In genomic region chr4:39354178-39354503, GRCh38 we compare ENCODE assay signal across 8 cellular contexts. TPM values are rescaled to one million over a fixed set of nuclear protein-coding genes. Genes with fewer than 3 reads are reported as not detected.
DNase-seq lines count a peak whose midpoint lies in the region; ATAC-seq, FAIRE-seq and TF ChIP-seq lines count a peak whose summit lies in the region.

No MANE protein-coding gene starts in this region.

- H3K27me3 ChIP-seq in GM12878 (replicated peaks in 1 of 2; ENCODE audit: control insufficient read depth in 2 of 2, insufficient read depth in 2 of 2, low read length in 1 of 2) (no peaks in the 10 kb centered on the region), right lobe of liver (no peaks in the 10 kb centered on the region), tibial nerve (no peaks in the 10 kb centered on the region)

- BruUV-seq in GM12878 (replicated peaks; lab: Mats Ljungman, UMichigan), result no TSS peak

- TF ChIP-seq CTCF in GM12878 (IDR thresholded peaks at IDR 0.05 in 2 of 3, conservative IDR thresholded peaks at IDR 0.05 in 1 of 3; ENCODE audit: control insufficient read depth in 2 of 3, extremely low read depth in 1 of 3, insufficient read depth in 1 of 3, low read depth in 3 of 3, low read length in 3 of 3), result no peak
- TF ChIP-seq CTCF in right lobe of liver (IDR thresholded peaks at IDR 0.05), result no peak
- TF ChIP-seq CTCF in tibial nerve (IDR thresholded peaks at IDR 0.05), result no peak

- H4K20me1 ChIP-seq in GM12878 (ENCODE audit: control insufficient read depth, insufficient read depth), result no peaks in the 10 kb centered on the region

- no peak for DNase-seq in activated CD8-positive, alpha-beta memory T cell treated with anti-CD3 and anti-CD28 coated beads, Interleukin-2, amount 10 ng/mL, durations not matched to agents 7 days and 5 days
- no peak for DNase-seq in activated CD8-positive, alpha-beta memory T cell treated with anti-CD3 and anti-CD28 coated beads, Interleukin-2, amount 50 U/mL, for 4 hours
- DNase-seq in GM12878 (ENCODE audit: low read depth, low spot score) (no peak), right lobe of liver (no peak), tibial nerve (ENCODE audit: low spot score in 2 of 2) (no peak), amygdala (lab: John Stamatoyannopoulos, UW) (no peak), DMS153 treated with DMSO at 0.1 percent for 48 hours (lab: John Stamatoyannopoulos, UW; ENCODE audit: unreplicated experiment) (no peak)

- 0% methylated on average over 1 of the region's 1 CpG for WGBS in GM12878 (ENCODE audit: insufficient coverage, insufficient replicate concordance, low lambda C conversion rate, missing lambda C conversion rate)
- 4% methylated on average over 1 of the region's 1 CpG for WGBS in right lobe of liver (ENCODE audit: insufficient coverage, low coverage, low lambda C conversion rate, missing lambda C conversion rate)
- WGBS in tibial nerve, 2 donors, result 5 to 9% methylated on average over 1 of the region's 1 CpG

- peak overlapping the region; percentile 70 for H3K27ac ChIP-seq in GM12878 (ENCODE audit: control insufficient read depth, insufficient read depth)
- peak overlapping the region; percentile 80 to 92 (median 91) for H3K27ac ChIP-seq in right lobe of liver
- peak overlapping the region in 3 of 4 donors; percentile 68 to 87 (median 83) for H3K27ac ChIP-seq in tibial nerve

- ATAC-seq in activated CD8-positive, alpha-beta memory T cell treated with anti-CD3 and anti-CD28 coated beads, Interleukin-2, amount 10 ng/mL, durations not matched to agents 7 days and 5 days, result no peak
- ATAC-seq in GM12878 (no peak; the same call in 2 of the 3 replicates), right lobe of liver (peak; percentile 58 to 84 (median 75)), GM18511 (IDR thresholded peaks at IDR 0.05; ENCODE audit: unreplicated experiment) (no peak)

- peak overlapping the region; percentile 70 for H3K4me2 ChIP-seq in GM12878 (ENCODE audit: control insufficient read depth, insufficient read depth)

- CTCF ChIA-PET in activated CD8-positive, alpha-beta memory T cell treated with anti-CD3 and anti-CD28 coated beads, Interleukin-2, amount 10 ng/mL, durations not matched to agents 7 days and 5 days (lab: Charles Lee), result interaction anchor here (3.1 kb wide), 1 partner anchor 11 kb away, joined by 17 read pairs; the partner anchor contains the start of gene RFC1
- CTCF ChIA-PET in GM12878 (lab: Yijun Ruan, JAX), result interaction anchor here (1.0 to 1.2 kb wide), 3 partner anchors 11 to 594 kb away, joined by 3 to 8 read pairs (median 5); partner anchors contain the start of gene RFC1

- peaks cover 40% of the 10 kb centered on the region for H3K36me3 Mint-ChIP-seq in activated CD8-positive, alpha-beta memory T cell treated with anti-CD3 and anti-CD28 coated beads, Interleukin-2, amount 10 ng/mL, durations not matched to agents 7 days and 5 days

- RAD21 ChIA-PET in GM12878 (lab: Charles Lee; ENCODE audit: unreplicated experiment), result interaction anchor here (0.5 to 2.1 kb wide), 5 partner anchors 8 to 34 kb away, joined by 4 to 18 read pairs (median 5); partner anchors contain the start of gene RFC1

- no peak overlapping the region for H2AFZ ChIP-seq in GM12878 (ENCODE audit: control insufficient read depth, low read depth, low read length)

- no peaks in the 10 kb centered on the region for H3K27me3 Mint-ChIP-seq in activated CD8-positive, alpha-beta memory T cell treated with anti-CD3 and anti-CD28 coated beads, Interleukin-2, amount 10 ng/mL, durations not matched to agents 7 days and 5 days

- H3K36me3 ChIP-seq in GM12878 (ENCODE audit: control insufficient read depth in 2 of 2, insufficient read depth in 2 of 2, low read length in 1 of 2), result peaks cover 3 to 4% of the 10 kb centered on the region in 2 experiments; a peak in 2 of 4 replicates
- H3K36me3 ChIP-seq in right lobe of liver, result peaks cover 0 to 7% (median 0%) of the 10 kb centered on the region in 4 donors
- peaks cover 0 to 22% (median 0%) of the 10 kb centered on the region in 3 donors for H3K36me3 ChIP-seq in tibial nerve

- TF ChIP-seq EP300 in GM12878 (IDR thresholded peaks at IDR 0.05; ENCODE audit: borderline replicate concordance in 1 of 2, control insufficient read depth in 1 of 2, low read depth in 2 of 2, low read length in 2 of 2) (no peak), tibial nerve (IDR thresholded peaks at IDR 0.05) (no peak)

- H3K4me1 ChIP-seq in GM12878 (ENCODE audit: control insufficient read depth, insufficient read depth, low read length) (peaks cover 46% of the 10 kb centered on the region), right lobe of liver (peaks cover 0 to 38% (median 4%) of the 10 kb centered on the region in 4 donors), tibial nerve (peaks cover 0 to 38% (median 16%) of the 10 kb centered on the region in 4 donors)

- in situ Hi-C loops in GM12878 (cut with MboI), result loop anchor here (25.0 kb wide), 1 partner anchor 1833 kb away; no protein-coding TSS in a partner anchor

- peak overlapping the region; percentile 83 for H3K4me3 Mint-ChIP-seq in activated CD8-positive, alpha-beta memory T cell treated with anti-CD3 and anti-CD28 coated beads, Interleukin-2, amount 10 ng/mL, durations not matched to agents 7 days and 5 days

- peaks cover 4% of the 10 kb centered on the region for H3K9me3 Mint-ChIP-seq in activated CD8-positive, alpha-beta memory T cell treated with anti-CD3 and anti-CD28 coated beads, Interleukin-2, amount 10 ng/mL, durations not matched to agents 7 days and 5 days (ENCODE audit: low read depth)

- peaks cover 47% of the 10 kb centered on the region for H3K79me2 ChIP-seq in GM12878 (ENCODE audit: control insufficient read depth, insufficient read depth, low read length)

- peak overlapping the region; percentile 100 for H3K27ac Mint-ChIP-seq in activated CD8-positive, alpha-beta memory T cell treated with anti-CD3 and anti-CD28 coated beads, Interleukin-2, amount 10 ng/mL, durations not matched to agents 7 days and 5 days

- H3K9ac ChIP-seq in GM12878 (ENCODE audit: control insufficient read depth, insufficient read depth, low read length), result no peak overlapping the region; the same call in 1 of the 2 replicates

- SMC1A ChIA-PET in GM12878 (lab: Charles Lee; ENCODE audit: uncharacterized antibody, unreplicated experiment), result interaction anchor here (0.7 to 7.9 kb wide), 8 partner anchors 11 to 536 kb away, joined by 3 to 51 read pairs (median 4); partner anchors contain the start of genes RFC1 and WDR19

- H3K9me3 ChIP-seq in GM12878 (replicated peaks; ENCODE audit: control insufficient read depth, insufficient read depth, low read length), result no peaks in the 10 kb centered on the region; the same call in 1 of the 3 replicates
- H3K9me3 ChIP-seq in right lobe of liver, result no peaks in the 10 kb centered on the region
- peaks cover 0 to 12% (median 0%) of the 10 kb centered on the region in 4 donors for H3K9me3 ChIP-seq in tibial nerve

- peak overlapping the region; percentile 48; the same call in 1 of the 2 replicates for H3K4me3 ChIP-seq in GM12878
- H3K4me3 ChIP-seq in right lobe of liver, result peak overlapping the region in 2 of 3 donors; percentile 32 to 45
- peak overlapping the region in 3 of 4 donors; percentile 16 to 46 (median 32) for H3K4me3 ChIP-seq in tibial nerve

- intact Hi-C loops in GM12878 (cut with micrococcal nuclease; ENCODE audit: unreplicated experiment), result loop anchor here (5.0 to 10.0 kb wide), 3 partner anchors 93 to 309 kb away; partner anchors contain the start of gene SMIM14
- intact Hi-C loops in right lobe of liver (cut with DNase I), result no loop called here

- TF ChIP-seq RAD21 in GM12878 (IDR thresholded peaks at IDR 0.05; ENCODE audit: insufficient read depth, low read depth, low read length), result no peak

- POLR2A ChIA-PET in GM12878 (lab: Charles Lee), result interaction anchor here (4.6 kb wide), 1 partner anchor 11 kb away, joined by 27 read pairs; the partner anchor contains the start of gene RFC1

- H3K4me1 Mint-ChIP-seq in activated CD8-positive, alpha-beta memory T cell treated with anti-CD3 and anti-CD28 coated beads, Interleukin-2, amount 10 ng/mL, durations not matched to agents 7 days and 5 days, result peaks cover 64% of the 10 kb centered on the region

- no peak for FAIRE-seq in GM12878 (lab: Jason Lieb, UNC)

- TF ChIP-seq POLR2A in GM12878 (IDR thresholded peaks at IDR 0.05; ENCODE audit: low read depth, low read length) (no peak), right lobe of liver (IDR thresholded peaks at IDR 0.05) (no peak), tibial nerve (IDR thresholded peaks at IDR 0.05) (no peak)

RNA-seq across cellular contexts. Expression of gene RFC1, which starts 12.0 kb away (rescaled TPM):
- 10 to 100 TPM; 72.1 to 94.7 TPM for total RNA-seq in activated CD8-positive, alpha-beta memory T cell treated with anti-CD3 and anti-CD28 coated beads, Interleukin-2, amount 10 ng/mL, durations not matched to agents 7 days and 5 days
- total RNA-seq in GM12878 (2013; cell fraction: nucleolus; rRNA removed), result 82.4 and 87.6 TPM in 2 replicates
- total RNA-seq in GM12878 (2014; rRNA removed) (44.0 and 44.2 TPM in 2 replicates), GM12878 (2014; rRNA removed; fragmentation: Illumina TruSeq; extraction: Trizol) (66.9 and 68.1 TPM in 2 replicates), GM12878 (2021) (40.5 and 41.1 TPM in 2 replicates), right lobe of liver (10 to 100 TPM; 17.5 to 29.7 (median 24.6) TPM), tibial nerve (10 to 100 TPM; 23.3 to 85.9 (median 38.5) TPM)
- polyA plus RNA-seq in GM12878 (2011; ENCODE audit: low read depth), result 21.1 TPM
- polyA plus RNA-seq in GM12878 (2011; rRNA removed) (26.8 and 32.5 TPM in 2 replicates), GM12878 (2014; fragmentation: Illumina TruSeq; extraction: Trizol) (67.8 and 78.8 TPM in 2 replicates), GM12878 (2014; fragmentation: Nextera tagmentation; extraction: Ambion mirVana) (10 to 100 TPM; 24.1 to 30.0 TPM), GM12878 (2014; rRNA removed) (17.6 and 22.5 TPM in 2 replicates), GM12878 (2016; fragmentation: Nextera tagmentation; extraction: Ambion mirVana) (10 to 100 TPM; 39.5 to 41.2 TPM)
- 21.5 and 22.4 TPM in 2 replicates for polyA plus RNA-seq in GM12878 (2011; cell fraction: cytosol; rRNA removed)
- polyA plus RNA-seq in GM12878 (2011; cell fraction: nucleus; rRNA removed), result 44.8 and 46.7 TPM in 2 replicates
- polyA plus RNA-seq in GM12878 (2012), result 27.0 and 39.7 TPM in 2 replicates
- 51.4 and 70.7 TPM in 2 replicates for polyA minus RNA-seq in GM12878 (2011; rRNA and poly(A)+ RNA removed)
- polyA minus RNA-seq in GM12878 (2011; cell fraction: cytosol; rRNA and poly(A)+ RNA removed), result 31.9 and 47.0 TPM in 2 replicates
- 23.0 and 29.6 TPM in 2 replicates for polyA minus RNA-seq in GM12878 (2011; cell fraction: nucleus; rRNA and poly(A)+ RNA removed)

RNA-seq across cellular contexts. Expression of gene KLB, which starts 52.6 kb away (rescaled TPM):
- total RNA-seq in activated CD8-positive, alpha-beta memory T cell treated with anti-CD3 and anti-CD28 coated beads, Interleukin-2, amount 10 ng/mL, durations not matched to agents 7 days and 5 days, result not detected
- total RNA-seq in GM12878 (2013; cell fraction: nucleolus; rRNA removed), result not detected in 2 replicates
- under 0.01 and 0.05 TPM in 2 replicates for total RNA-seq in GM12878 (2014; rRNA removed)
- 0.04 and 0.05 TPM in 2 replicates for total RNA-seq in GM12878 (2014; rRNA removed; fragmentation: Illumina TruSeq; extraction: Trizol)
- 0.08 and 0.11 TPM in 2 replicates for total RNA-seq in GM12878 (2021)
- polyA plus RNA-seq in GM12878 (2011; ENCODE audit: low read depth), result 0.04 TPM
- 0.01 TPM in 1 of 2 replicates, not detected in the other for polyA plus RNA-seq in GM12878 (2011; rRNA removed)
- polyA plus RNA-seq in GM12878 (2011; cell fraction: cytosol; rRNA removed), result not detected in 2 replicates
- not detected in 2 replicates for polyA plus RNA-seq in GM12878 (2011; cell fraction: nucleus; rRNA removed)
- 0.09 and 0.11 TPM in 2 replicates for polyA plus RNA-seq in GM12878 (2012)
- polyA plus RNA-seq in GM12878 (2014; fragmentation: Illumina TruSeq; extraction: Trizol), result 0.01 and 0.05 TPM in 2 replicates
- polyA plus RNA-seq in GM12878 (2014; fragmentation: Nextera tagmentation; extraction: Ambion mirVana), result under 1 TPM; 0.08 to 0.13 TPM
- polyA plus RNA-seq in GM12878 (2014; rRNA removed), result 0.01 and 0.04 TPM in 2 replicates
- under 1 TPM; 0.03 to 0.09 TPM for polyA plus RNA-seq in GM12878 (2016; fragmentation: Nextera tagmentation; extraction: Ambion mirVana)
- not detected in 2 replicates for polyA minus RNA-seq in GM12878 (2011; rRNA and poly(A)+ RNA removed)
- polyA minus RNA-seq in GM12878 (2011; cell fraction: cytosol; rRNA and poly(A)+ RNA removed), result not detected in 2 replicates
- 0.12 TPM in 1 of 2 replicates, not detected in the other for polyA minus RNA-seq in GM12878 (2011; cell fraction: nucleus; rRNA and poly(A)+ RNA removed)
- total RNA-seq in right lobe of liver, result 10 to 100 TPM; 12.3 to 54.5 (median 17.5) TPM
- 10 to 100 TPM in 1 of 4 donors, 1 to 10 TPM in 3; 1.6 to 10.2 (median 3.4) TPM for total RNA-seq in tibial nerve

Comparison
In these comparisons a context has a peak if more than half of its experiments do, and no peak if none do; other contexts are left out.
1. ATAC-seq: peak in right lobe of liver (4 of 4); none in activated CD8-positive, alpha-beta memory T cell treated with anti-CD3 and anti-CD28 coated beads, Interleukin-2, amount 10 ng/mL, durations not matched to agents 7 days and 5 days (single experiment), GM12878 (single experiment) and GM18511 (single experiment).
2. Peak in every context shown above with its lines, with median percentiles within 50 percentile points of each other: H3K27ac ChIP-seq and H3K4me3 ChIP-seq.